In genomic region chr17:9239260-9239820, GRCh38 we compare ENCODE assay signal across 8 cellular contexts.
DNase-seq lines count a peak whose midpoint lies in the region; ATAC-seq, FAIRE-seq and TF ChIP-seq lines count a peak whose summit lies in the region.

No MANE protein-coding gene starts in this region.

- H3K27ac ChIP-seq in CD8-positive, alpha-beta T cell (ENCODE audit: low read depth, low read length), result no peak overlapping the region
- H3K27ac ChIP-seq in Peyer's patch (peak overlapping the region; percentile 59 to 95 (median 87)), H1 (ENCODE audit: low read depth, low read length) (no peak overlapping the region), neuronal stem cell (replicated peaks; ENCODE audit: low read length) (no peak overlapping the region)

- no peaks in the 10 kb centered on the region for H3K27me3 Mint-ChIP-seq in CD8-positive, alpha-beta T cell (ENCODE audit: low read depth)

- CTCF ChIA-PET in CD8-positive, alpha-beta T cell (lab: Charles Lee), result no interaction called here
- CTCF ChIA-PET in H1 (lab: Charles Lee; ENCODE audit: partially characterized antibody), result interaction anchor here (1.0 to 1.3 kb wide), 2 partner anchors 11 to 241 kb away, joined by 3 to 4 read pairs; no protein-coding TSS in a partner anchor

- no peak for TF ChIP-seq EP300 in H1 (IDR thresholded peaks at IDR 0.05; ENCODE audit: borderline replicate concordance in 1 of 2, low read depth in 2 of 2, low read length in 2 of 2)

- H4K8ac ChIP-seq in H1 (ENCODE audit: extremely low read depth, insufficient read depth, low read length) (peak overlapping the region; percentile 39; the same call in 1 of the 2 replicates), neuronal stem cell (ENCODE audit: low read depth, low read length) (peak overlapping the region; percentile 10)

- no peak for TF ChIP-seq RAD21 in H1 (IDR thresholded peaks at IDR 0.05 in 1 of 2, conservative IDR thresholded peaks at IDR 0.05 in 1 of 2; ENCODE audit: low read depth in 2 of 2, low read length in 2 of 2)

- H3K9me3 ChIP-seq in CD8-positive, alpha-beta T cell (ENCODE audit: low read length), result no peaks in the 10 kb centered on the region
- H3K9me3 ChIP-seq in Peyer's patch (no peaks in the 10 kb centered on the region), H1 (ENCODE audit: insufficient read depth in 2 of 2, low read depth in 1 of 2, low read length in 1 of 2) (no peaks in the 10 kb centered on the region), neuronal stem cell (replicated peaks in 1 of 2; ENCODE audit: control insufficient read depth in 2 of 2, insufficient read depth in 1 of 2, low read depth in 1 of 2, low read length in 2 of 2) (peaks cover 1 to 3% of the 10 kb centered on the region in 2 donors), HAP-1 (no peaks in the 10 kb centered on the region)

- H2BK5ac ChIP-seq in H1 (ENCODE audit: low read depth, low read length) (no peak overlapping the region), neuronal stem cell (ENCODE audit: low read length) (no peak overlapping the region)

- POLR2A ChIA-PET in CD8-positive, alpha-beta T cell (lab: Charles Lee), result interaction anchor here (0.5 kb wide), 1 partner anchor 35 kb away, joined by 3 read pairs; no protein-coding TSS in a partner anchor
- POLR2A ChIA-PET in H1 (lab: Charles Lee; ENCODE audit: partially characterized antibody), result no interaction called here

- H3K9ac ChIP-seq in H1 (replicated peaks in 1 of 4; ENCODE audit: extremely low read depth in 1 of 4, low read depth in 3 of 4, low read length in 3 of 4) (no peak overlapping the region; a peak in 1 of 7 replicates), neuronal stem cell (ENCODE audit: low read depth, low read length, poor library complexity) (peak overlapping the region; percentile 88)

- no peaks in the 10 kb centered on the region for H3K9me3 Mint-ChIP-seq in CD8-positive, alpha-beta T cell

- peak overlapping the region; percentile 83 for H3K18ac ChIP-seq in H1 (ENCODE audit: extremely low read depth, low read length)
- H3K18ac ChIP-seq in neuronal stem cell (ENCODE audit: low read length), result peak overlapping the region; percentile 64

- H2BK20ac ChIP-seq in H1 (ENCODE audit: low read length), result no peak overlapping the region

- H3K4ac ChIP-seq in H1 (replicated peaks; ENCODE audit: insufficient read length, low read depth, low read length), result no peak overlapping the region
- no peak overlapping the region for H3K4ac ChIP-seq in neuronal stem cell (ENCODE audit: low read length)

- H4K91ac ChIP-seq in H1 (replicated peaks; ENCODE audit: insufficient read length, low read length) (no peak overlapping the region), neuronal stem cell (ENCODE audit: low read depth, low read length, poor library complexity) (no peak overlapping the region)

- H3K27me3 ChIP-seq in CD8-positive, alpha-beta T cell (ENCODE audit: insufficient read depth, low read length), result no peaks in the 10 kb centered on the region
- H3K27me3 ChIP-seq in Peyer's patch (no peaks in the 10 kb centered on the region), H1 (replicated peaks in 1 of 4; ENCODE audit: control insufficient read depth in 3 of 4, extremely low read depth in 1 of 4, insufficient read depth in 3 of 4, low read length in 3 of 4) (peaks cover 0 to 14% (median 9%) of the 10 kb centered on the region in 4 experiments; a peak in 6 of 7 replicates), neuronal stem cell (ENCODE audit: control insufficient read depth in 3 of 3, insufficient read depth in 3 of 3, low read depth in 1 of 3, low read length in 3 of 3) (peaks cover 0 to 27% (median 5%) of the 10 kb centered on the region in 3 experiments), HAP-1 (ENCODE audit: low read depth) (no peaks in the 10 kb centered on the region)

- H3K79me1 ChIP-seq in H1 (ENCODE audit: low read depth, low read length), result no peaks in the 10 kb centered on the region
- peaks cover 4% of the 10 kb centered on the region for H3K79me1 ChIP-seq in neuronal stem cell (ENCODE audit: low read depth, low read length)

- no peaks in the 10 kb centered on the region for H3K36me3 Mint-ChIP-seq in CD8-positive, alpha-beta T cell

- peak overlapping the region; percentile 94; the same call in 1 of the 2 replicates for H2BK12ac ChIP-seq in H1 (ENCODE audit: low read depth, low read length)
- peak overlapping the region; percentile 96 for H2BK12ac ChIP-seq in neuronal stem cell (ENCODE audit: low read length)

- no peak overlapping the region for H3K56ac ChIP-seq in H1 (replicated peaks; ENCODE audit: insufficient read length, low read depth, low read length)

- no peaks in the 10 kb centered on the region for H3K79me2 ChIP-seq in H1 (ENCODE audit: control insufficient read depth in 1 of 2, insufficient read depth in 2 of 2, low read length in 2 of 2)

- peak in 1 of 7 experiments; percentile 20 for DNase-seq in CD8-positive, alpha-beta T cell
- DNase-seq in Peyer's patch (peak in 2 of 3 donors; percentile 22 to 56), H1 (ENCODE audit: low read depth in 1 of 2, low spot score in 2 of 2) (no peak), neuronal stem cell (ENCODE audit: low spot score) (no peak), HAP-1 (ENCODE audit: low spot score in 2 of 2) (no peak), NCI-H226 (no peak)
- no peak for DNase-seq in stimulated activated naive CD4-positive, alpha-beta T cell treated with Interleukin-2 at 50 U/mL for 16 hours (lab: John Stamatoyannopoulos, UW)

- no peak for TF ChIP-seq CTCF in CD8-positive, alpha-beta T cell (IDR thresholded peaks at IDR 0.05)
- TF ChIP-seq CTCF in Peyer's patch (IDR thresholded peaks at IDR 0.05) (no peak), H1 (IDR thresholded peaks at IDR 0.05; ENCODE audit: control extremely low read depth in 1 of 3, insufficient read depth in 1 of 3, low read depth in 1 of 3, low read length in 3 of 3) (no peak)

- H4K5ac ChIP-seq in H1 (ENCODE audit: insufficient read length, low read depth, low read length), result no peak overlapping the region

- peak overlapping the region; percentile 98 for H2AFZ ChIP-seq in H1 (ENCODE audit: low read length)
- H2AFZ ChIP-seq in neuronal stem cell (ENCODE audit: low read length), result no peak overlapping the region

- no peak overlapping the region for H3K27ac Mint-ChIP-seq in CD8-positive, alpha-beta T cell

- TF ChIP-seq POLR2A in Peyer's patch (IDR thresholded peaks at IDR 0.05), result no peak
- TF ChIP-seq POLR2A in H1 (IDR thresholded peaks at IDR 0.05; ENCODE audit: control extremely low read depth in 1 of 2, low read depth in 2 of 2, low read length in 2 of 2), result no peak

- H3K14ac ChIP-seq in H1 (ENCODE audit: insufficient read length), result no peak overlapping the region
- peak overlapping the region; percentile 79 for H3K14ac ChIP-seq in neuronal stem cell (ENCODE audit: low read length)

- H3K23ac ChIP-seq in H1 (ENCODE audit: insufficient read length), result no peak overlapping the region
- H3K23ac ChIP-seq in neuronal stem cell (ENCODE audit: low read depth, low read length, poor library complexity), result peak overlapping the region; percentile 94

- H2BK120ac ChIP-seq in H1 (replicated peaks; ENCODE audit: low read depth, low read length) (no peak overlapping the region), neuronal stem cell (ENCODE audit: low read depth, low read length) (no peak overlapping the region)

- WGBS in H1 (ENCODE audit: extremely low coverage in 1 of 2, insufficient coverage in 1 of 2, insufficient read length in 1 of 2, insufficient replicate concordance in 2 of 2, low coverage in 1 of 2, low lambda C conversion rate in 2 of 2, missing lambda C conversion rate in 1 of 2), 2 experiments, result 42% methylated on average over 25 of the region's 26 CpGs; no CpG with 5 or more reads in 1 of the 2 experiments
- WGBS in neuronal stem cell (ENCODE audit: extremely low coverage in 2 of 2, insufficient read length in 2 of 2, insufficient replicate concordance in 1 of 2), 2 donors, result no CpG with 5 or more reads among the region's 26 CpGs

- H3K36me3 ChIP-seq in CD8-positive, alpha-beta T cell (ENCODE audit: insufficient read depth, low read length), result no peaks in the 10 kb centered on the region
- no peaks in the 10 kb centered on the region for H3K36me3 ChIP-seq in Peyer's patch
- no peaks in the 10 kb centered on the region for H3K36me3 ChIP-seq in H1 (ENCODE audit: control insufficient read depth in 2 of 4, insufficient read depth in 4 of 4, low read length in 3 of 4)
- no peaks in the 10 kb centered on the region for H3K36me3 ChIP-seq in neuronal stem cell (replicated peaks in 1 of 2; ENCODE audit: control insufficient read depth in 2 of 2, insufficient read depth in 2 of 2, low read length in 2 of 2)
- no peaks in the 10 kb centered on the region for H3K36me3 ChIP-seq in HAP-1 (replicated peaks)

- H2AK5ac ChIP-seq in H1 (ENCODE audit: low read depth, low read length) (0 out of 2 replicates have a peak overlapping the region, but pooled peaks have one; percentile 5), neuronal stem cell (ENCODE audit: low read depth, low read length) (peak overlapping the region; percentile 20)

- intact Hi-C loops in CD8-positive, alpha-beta T cell (cut with DNase I, micrococcal nuclease), result no loop called here

- H3K23me2 ChIP-seq in H1 (ENCODE audit: low read depth, low read length), result peaks cover 11% of the 10 kb centered on the region

- peak overlapping the region; percentile 83 to 98 for H3K4me2 ChIP-seq in H1 (ENCODE audit: insufficient read depth in 1 of 2, low read depth in 2 of 2, low read length in 2 of 2)
- peak overlapping the region; percentile 61 for H3K4me2 ChIP-seq in neuronal stem cell (ENCODE audit: insufficient read depth, low read length, poor library complexity, severe bottlenecking)

- FAIRE-seq in H1 (lab: Jason Lieb, UNC), result no peak

- peak overlapping the region; percentile 83 for H3K4me3 Mint-ChIP-seq in CD8-positive, alpha-beta T cell

- no peak for ATAC-seq in CD8-positive, alpha-beta T cell
- no peak for ATAC-seq in HG03342 (IDR thresholded peaks at IDR 0.05; ENCODE audit: unreplicated experiment)

- in situ Hi-C loops in HAP-1 (cut with MboI; ENCODE audit: low sequenced_read_pairs), result no loop called here

- H3K4me3 ChIP-seq in CD8-positive, alpha-beta T cell (ENCODE audit: low read depth, low read length), result peak overlapping the region; percentile 51
- H3K4me3 ChIP-seq in Peyer's patch (peak overlapping the region; percentile 37 to 70 (median 55)), H1 (ENCODE audit: extremely low read depth in 1 of 4, insufficient read depth in 2 of 4, low read depth in 3 of 4, low read length in 4 of 4) (peak overlapping the region; percentile 27 to 66 (median 44); a peak in 7 of 8 replicates), neuronal stem cell (ENCODE audit: low read length in 2 of 2) (peak overlapping the region in 1 of 2 donors; percentile 63), HAP-1 (no peak overlapping the region)

- no peaks in the 10 kb centered on the region for H4K20me1 ChIP-seq in H1 (replicated peaks in 1 of 2; ENCODE audit: control insufficient read depth in 1 of 2, insufficient read depth in 2 of 2, low read length in 2 of 2)

- H3K4me1 ChIP-seq in CD8-positive, alpha-beta T cell (ENCODE audit: insufficient read depth, low read length), result peaks cover 15% of the 10 kb centered on the region
- peaks cover 4 to 41% (median 19%) of the 10 kb centered on the region in 4 donors for H3K4me1 ChIP-seq in Peyer's patch
- peaks cover 3 to 26% (median 18%) of the 10 kb centered on the region in 4 experiments for H3K4me1 ChIP-seq in H1 (replicated peaks in 1 of 4; ENCODE audit: control insufficient read depth in 3 of 4, insufficient read depth in 4 of 4, low read length in 3 of 4)
- peaks cover 22 to 34% of the 10 kb centered on the region in 2 donors for H3K4me1 ChIP-seq in neuronal stem cell (ENCODE audit: control insufficient read depth in 2 of 2, insufficient read depth in 1 of 2, low read depth in 1 of 2, low read length in 2 of 2)
- no peaks in the 10 kb centered on the region for H3K4me1 ChIP-seq in HAP-1

- peak overlapping the region; percentile 29; the same call in 1 of the 2 replicates for H2BK15ac ChIP-seq in H1 (ENCODE audit: low read length)
- H2BK15ac ChIP-seq in neuronal stem cell (ENCODE audit: low read length), result peak overlapping the region; percentile 9

- H3K4me1 Mint-ChIP-seq in CD8-positive, alpha-beta T cell (ENCODE audit: low read depth), result peaks cover 13% of the 10 kb centered on the region

Comparison
In these comparisons a context has a peak if more than half of its experiments do, and no peak if none do; other contexts are left out.
1. DNase-seq: peak in Peyer's patch (2 of 3); none in H1 (0 of 2), neuronal stem cell (single experiment), HAP-1 (0 of 2), stimulated activated naive CD4-positive, alpha-beta T cell treated with Interleukin-2 at 50 U/mL for 16 hours (single experiment) and NCI-H226 (single experiment).
2. H3K27ac ChIP-seq: peak in Peyer's patch (4 of 4); none in CD8-positive, alpha-beta T cell (single experiment), H1 (single experiment) and neuronal stem cell (single experiment).